Comparison of ENCODE assay signal across 28 cellular contexts in genomic region chr6:44228031-44228430, GRCh38. TPM values are rescaled to one million over a fixed set of nuclear protein-coding genes. Genes with fewer than 3 reads are reported as not detected.
DNase-seq lines count a peak whose midpoint lies in the region; ATAC-seq and TF ChIP-seq lines count a peak whose summit lies in the region.
"Had no signal": no experiment of that assay in that cellular context is flagged by ENCODE, and none has a peak within 500 bp of the region (broad histone marks: within the 10 kb centered on the region; RNA-seq: fewer than 3 reads in every experiment).

No MANE protein-coding gene starts in this region.

- WGBS in liver: 86% methylated on average over 6 of the region's 6 CpGs

- ATAC-seq in WTC11 (no peak), gastrocnemius medialis (no peak), HG03342 (IDR thresholded peaks at IDR 0.05; ENCODE audit: unreplicated experiment) (no peak)
- ATAC-seq: activated T-cell treated with anti-CD3 and anti-CD28 coated beads, Interleukin-2, amount 50 U/mL, for 4 hours; HCT116; natural killer cell; stimulated activated naive B cell treated with anti-CD40 and anti-IgM and Interleukin-4, amounts not matched to agents 10 μg/mL and 1 μg/mL and 100 μg/mL, for 72 hours had no signal

- H3K4me1 ChIP-seq in liver (ENCODE audit: control insufficient read depth in 4 of 4, insufficient read depth in 4 of 4, low read length in 3 of 4) (peaks cover 39 to 86% (median 74%) of the 10 kb centered on the region in 4 donors), gastrocnemius medialis (peaks cover 71 to 75% of the 10 kb centered on the region in 2 donors)

- H3K36me3 ChIP-seq in liver (ENCODE audit: control insufficient read depth in 4 of 4, insufficient read depth in 3 of 4, low read depth in 1 of 4, low read length in 3 of 4) (peaks cover 0 to 4% (median 2%) of the 10 kb centered on the region in 4 donors), gastrocnemius medialis (peaks cover 0 to 8% of the 10 kb centered on the region in 2 donors)

- CTCF ChIA-PET in WTC11 (lab: Charles Lee): interaction anchor here (1.4 to 10.7 kb wide), 3 partner anchors 8 to 55 kb away, joined by 5 to 174 read pairs (median 7); partner anchors contain the start of gene SLC35B2

- H3K9me3 ChIP-seq in liver (ENCODE audit: control insufficient read depth in 4 of 4, low read length in 3 of 4) (no peaks in the 10 kb centered on the region), gastrocnemius medialis (no peaks in the 10 kb centered on the region)
- H3K9me3 ChIP-seq: MG63 had no signal

- H3K27ac ChIP-seq in liver (ENCODE audit: low read depth in 1 of 2, low read length in 2 of 2): peak overlapping the region; percentile 69 to 75
- peak overlapping the region; percentile 95 to 99 (median 98) for H3K27ac ChIP-seq in gastrocnemius medialis
- H3K27ac ChIP-seq: C4-2B had no signal

- H3K4me3 ChIP-seq in liver (ENCODE audit: low read depth in 1 of 3, low read length in 3 of 3) (no peak overlapping the region), gastrocnemius medialis (peak overlapping the region; percentile 31 to 51 (median 42))
- H3K4me3 ChIP-seq: MG63 had no signal

- intact Hi-C loops in gastrocnemius medialis (cut with DNase I; ENCODE audit: low total_unique reads): loop anchor here (5.0 kb wide), 1 partner anchor 236 kb away; no protein-coding TSS in a partner anchor

- no peak for TF ChIP-seq RAD21 in liver (IDR thresholded peaks at IDR 0.05)

- no peak for TF ChIP-seq POLR2A in gastrocnemius medialis (IDR thresholded peaks at IDR 0.05)

- no peaks in the 10 kb centered on the region for H3K9me3 Mint-ChIP-seq in WTC11
- H3K9me3 Mint-ChIP-seq: activated CD4-positive, alpha-beta memory T cell treated with anti-CD3 and anti-CD28 coated beads, Interleukin-2, amount 10 ng/mL, durations not matched to agents 7 days and 5 days; activated naive CD4-positive, alpha-beta T cell treated with anti-CD3 and anti-CD28 coated beads for 36 hours; activated T-cell treated with anti-CD3 and anti-CD28 coated beads, Interleukin-2, amount 50 U/mL, for 4 hours; IgD-negative memory B cell; natural killer cell; stimulated activated naive B cell treated with anti-CD40 and anti-IgM and Interleukin-4, amounts not matched to agents 10 μg/mL and 1 μg/mL and 100 μg/mL, for 72 hours; T-helper 2 cell treated with Interferon-gamma antibody and Interleukin-4, amounts not matched to agents 5 μg/mL and 100 μg/mL, for 36 hours had no signal

- POLR2A ChIA-PET in WTC11 (lab: Charles Lee): interaction anchor here (1.9 kb wide), 1 partner anchor 19 kb away, joined by 9 read pairs; the partner anchor contains the start of gene HSP90AB1

- H3K9ac ChIP-seq in liver (ENCODE audit: low read depth in 1 of 2, low read length in 2 of 2): no peak overlapping the region

- H3K27ac Mint-ChIP-seq in WTC11: peak overlapping the region; percentile 7; the same call in 1 of the 2 replicates
- H3K27ac Mint-ChIP-seq: activated CD4-positive, alpha-beta memory T cell treated with anti-CD3 and anti-CD28 coated beads, Interleukin-2, amount 10 ng/mL, durations not matched to agents 7 days and 5 days; activated naive CD4-positive, alpha-beta T cell treated with anti-CD3 and anti-CD28 coated beads for 36 hours; natural killer cell; T-helper 2 cell treated with Interferon-gamma antibody and Interleukin-4, amounts not matched to agents 5 μg/mL and 100 μg/mL, for 36 hours had no signal

- H3K4me3 Mint-ChIP-seq in WTC11: no peak overlapping the region
- H3K4me3 Mint-ChIP-seq: activated CD4-positive, alpha-beta memory T cell treated with anti-CD3 and anti-CD28 coated beads, Interleukin-2, amount 10 ng/mL, durations not matched to agents 7 days and 5 days; activated naive CD4-positive, alpha-beta T cell treated with anti-CD3 and anti-CD28 coated beads for 36 hours; activated T-cell treated with anti-CD3 and anti-CD28 coated beads, Interleukin-2, amount 50 U/mL, for 4 hours; IgD-negative memory B cell; natural killer cell; stimulated activated naive B cell treated with anti-CD40 and anti-IgM and Interleukin-4, amounts not matched to agents 10 μg/mL and 1 μg/mL and 100 μg/mL, for 72 hours; T-helper 2 cell treated with Interferon-gamma antibody and Interleukin-4, amounts not matched to agents 5 μg/mL and 100 μg/mL, for 36 hours had no signal

- H3K27me3 ChIP-seq in liver (ENCODE audit: control insufficient read depth in 4 of 4, insufficient read depth in 4 of 4, low read length in 3 of 4) (no peaks in the 10 kb centered on the region), gastrocnemius medialis (no peaks in the 10 kb centered on the region)
- H3K27me3 ChIP-seq: MG63 had no signal

- in situ Hi-C loops in gastrocnemius medialis (cut with MboI; ENCODE audit: low sequenced_read_pairs in 4 of 4): loop anchor here in 1 of 4 donors (25.0 kb wide), 1 partner anchor 116 kb away; no protein-coding TSS in a partner anchor

- DNase-seq in GM10266 (ENCODE audit: extremely low spot score): peak; percentile 3
- DNase-seq in WTC11 (ENCODE audit: low spot score): no peak
- no peak for DNase-seq in gastrocnemius medialis
- no peak for DNase-seq in NCI-H510A (lab: John Stamatoyannopoulos, UW)
- DNase-seq in HT-29 (ENCODE audit: low spot score): no peak
- DNase-seq in 8988T: no peak
- DNase-seq: ACHN; activated CD4-positive, alpha-beta memory T cell treated with anti-CD3 and anti-CD28 coated beads, Interleukin-2, amount 10 ng/mL, durations not matched to agents 7 days and 5 days; activated CD4-positive, CD25-positive, alpha-beta regulatory T cell; activated naive CD4-positive, alpha-beta T cell treated with anti-CD3 and anti-CD28 coated beads for 36 hours; activated T-cell treated with anti-CD3 and anti-CD28 coated beads, Interleukin-2, amount 50 U/mL, for 4 hours; DMS 273 treated with DMSO at 0.1 percent for 48 hours; mesenchymal stem cell; MG63; natural killer cell; NCI-H1436 treated with DMSO at 0.1 percent for 48 hours; NCI-H2171 treated with DMSO at 0.1 percent for 48 hours; NCI-H774; OCI-M1; stimulated activated naive B cell treated with anti-CD40 and anti-IgM and Interleukin-4, amounts not matched to agents 10 μg/mL and 1 μg/mL and 100 μg/mL, for 72 hours had no signal

- no peaks in the 10 kb centered on the region for H3K27me3 Mint-ChIP-seq in WTC11 (ENCODE audit: low read depth)
- H3K27me3 Mint-ChIP-seq: activated CD4-positive, alpha-beta memory T cell treated with anti-CD3 and anti-CD28 coated beads, Interleukin-2, amount 10 ng/mL, durations not matched to agents 7 days and 5 days; stimulated activated naive B cell treated with anti-CD40 and anti-IgM and Interleukin-4, amounts not matched to agents 10 μg/mL and 1 μg/mL and 100 μg/mL, for 72 hours had no signal

- TF ChIP-seq CTCF in GM10266 (IDR thresholded peaks at IDR 0.05; ENCODE audit: control insufficient read depth, insufficient read depth, low read depth, missing control alignments) (no peak), WTC11 (IDR thresholded peaks at IDR 0.05) (no peak), liver (IDR thresholded peaks at IDR 0.05; ENCODE audit: low read depth, low read length, missing input control) (no peak), gastrocnemius medialis (IDR thresholded peaks at IDR 0.05 in 4 of 5, conservative IDR thresholded peaks at IDR 0.05 in 1 of 5) (no peak)

- peaks cover 44% of the 10 kb centered on the region for H3K36me3 Mint-ChIP-seq in WTC11
- H3K36me3 Mint-ChIP-seq: natural killer cell had no signal

- H3K4me1 Mint-ChIP-seq in WTC11: peaks cover 34% of the 10 kb centered on the region

TF ChIP-seq in WTC11, 78 proteins besides CTCF, POLR2A, EP300 and RAD21 (continues in another document):
- no peak for TF ChIP-seq CDX4 (CRISPR knock-in tag; IDR thresholded peaks at IDR 0.05; ENCODE audit: borderline replicate concordance)

TF ChIP-seq in liver, 16 proteins besides CTCF, POLR2A, EP300 and RAD21 (continues in another document):
- no peak for TF ChIP-seq YY1 (IDR thresholded peaks at IDR 0.05)
- TF ChIP-seq FOXA2 (IDR thresholded peaks at IDR 0.05): no peak
- no peak for TF ChIP-seq HNF4G (IDR thresholded peaks at IDR 0.05)
- TF ChIP-seq SP1 (IDR thresholded peaks at IDR 0.05): no peak
- TF ChIP-seq EGR1 (IDR thresholded peaks at IDR 0.05; ENCODE audit: low read depth in 2 of 2): no peak

RNA-seq across cellular contexts. Expression of gene SLC29A1, which starts 4.6 kb away (rescaled TPM):
- total RNA-seq in WTC11 (2021): 131 to 139 TPM (median 132 TPM) in 3 replicates
- 10 to 100 TPM; 15.8 to 67.2 TPM for total RNA-seq in liver
- polyA plus RNA-seq in liver: 10 to 100 TPM; 15.1 to 17.5 TPM
- 10 to 100 TPM; 18.3 to 95.5 (median 40.8) TPM for total RNA-seq in gastrocnemius medialis
- total RNA-seq in HT-29 (2014; rRNA removed; shearing (Covaris generic)): 30.8 and 33.4 TPM in 2 replicates

RNA-seq across cellular contexts. Expression of gene MYMX, which starts 11.3 kb away (rescaled TPM):
- total RNA-seq in WTC11 (2021) (3.9 to 7.5 TPM (median 6.4 TPM) in 3 replicates), liver (not detected), gastrocnemius medialis (not detected)
- polyA plus RNA-seq in liver: under 1 TPM in 1 of 2 donors, not detected in 1; 0.14 TPM
- not detected in 2 replicates for total RNA-seq in HT-29 (2014; rRNA removed; shearing (Covaris generic))
- total RNA-seq: activated CD4-positive, alpha-beta memory T cell treated with anti-CD3 and anti-CD28 coated beads, Interleukin-2, amount 10 ng/mL, durations not matched to agents 7 days and 5 days; activated naive CD4-positive, alpha-beta T cell treated with anti-CD3 and anti-CD28 coated beads for 36 hours; activated T-cell treated with anti-CD3 and anti-CD28 coated beads, Interleukin-2, amount 50 U/mL, for 4 hours; astrocyte; natural killer cell; SK-MEL-5 had no signal
- polyA plus RNA-seq: IgD-negative memory B cell had no signal

RNA-seq across cellular contexts. Expression of gene HSP90AB1, which starts 18.9 kb away (rescaled TPM):
- 2,159 to 2,172 TPM (median 2,171 TPM) in 3 replicates for total RNA-seq in WTC11 (2021)
- 100 to 1,000 TPM; 170 to 281 TPM for total RNA-seq in liver
- 100 to 1,000 TPM; 129 to 235 TPM for polyA plus RNA-seq in liver
- 1,000 to 10,000 TPM in 2 of 4 donors, 100 to 1,000 TPM in 2; 878 to 1,576 (median 1,106) TPM for total RNA-seq in gastrocnemius medialis
- 751 and 810 TPM in 2 replicates for total RNA-seq in HT-29 (2014; rRNA removed; shearing (Covaris generic))

RNA-seq across cellular contexts. Expression of gene SLC35B2, which starts 29.3 kb away (rescaled TPM):
- total RNA-seq in WTC11 (2021): 28.9 to 36.7 TPM (median 30.8 TPM) in 3 replicates
- 10 to 100 TPM; 19.8 to 22.4 TPM for total RNA-seq in liver
- polyA plus RNA-seq in liver: 10 to 100 TPM; 18.9 to 27.0 TPM
- 10 to 100 TPM; 14.9 to 35.9 (median 21.4) TPM for total RNA-seq in gastrocnemius medialis
- total RNA-seq in HT-29 (2014; rRNA removed; shearing (Covaris generic)): 189 and 193 TPM in 2 replicates

RNA-seq across cellular contexts. Expression of gene NFKBIE, which starts 37.3 kb away (rescaled TPM):
- total RNA-seq in WTC11 (2021) (8.3 to 10.4 TPM (median 10.3 TPM) in 3 replicates), liver (1 to 10 TPM; 4.9 TPM), gastrocnemius medialis (10 to 100 TPM in 2 of 4 donors, 1 to 10 TPM in 2; 4.1 to 11.1 (median 10.0) TPM)
- 1 to 10 TPM; 3.7 to 4.6 TPM for polyA plus RNA-seq in liver
- 11.2 and 19.3 TPM in 2 replicates for total RNA-seq in HT-29 (2014; rRNA removed; shearing (Covaris generic))

Comparison
In these comparisons a context has a peak if more than half of its experiments do, and no peak if none do; other contexts are left out.
1. H3K4me3 ChIP-seq: peak in gastrocnemius medialis (4 of 4); none in liver (0 of 3).